Comparison of ENCODE assay signal across 8 cellular contexts in the genomic region with DNA sequence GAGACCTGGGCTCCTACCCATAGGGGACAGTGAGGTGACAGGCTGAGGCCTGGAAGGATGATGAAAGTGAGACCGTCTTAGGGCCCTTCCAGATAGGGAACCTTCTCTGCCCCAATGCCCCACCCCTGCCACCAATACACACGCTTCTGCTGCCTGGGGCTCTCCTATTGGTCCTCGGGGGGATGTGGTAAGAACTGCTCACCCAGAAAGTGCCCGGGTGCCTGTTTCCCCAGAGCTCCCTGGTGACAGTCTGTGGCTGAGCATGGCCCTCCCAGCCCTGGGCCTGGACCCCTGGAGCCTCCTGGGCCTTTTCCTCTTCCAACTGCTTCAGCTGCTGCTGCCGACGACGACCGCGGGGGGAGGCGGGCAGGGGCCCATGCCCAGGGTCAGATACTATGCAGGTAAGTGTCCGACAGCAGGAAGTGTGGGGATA. TPM values are rescaled to one million over a fixed set of nuclear protein-coding genes. Genes with fewer than 3 reads are reported as not detected.
DNase-seq lines count a peak whose midpoint lies in the region; ATAC-seq lines count a peak whose summit lies in the region.

No MANE protein-coding gene starts in this region.

- H3K4me3 Mint-ChIP-seq in activated CD8-positive, alpha-beta memory T cell treated with anti-CD3 and anti-CD28 coated beads, Interleukin-2, amount 10 ng/mL, durations not matched to agents 7 days and 5 days: peak overlapping the region; percentile 70
- peak overlapping the region in 3 of 10 donors; percentile 25 to 82 (median 70) for H3K4me3 Mint-ChIP-seq in naive thymus-derived CD8-positive, alpha-beta T cell

- CTCF ChIA-PET in activated CD8-positive, alpha-beta memory T cell treated with anti-CD3 and anti-CD28 coated beads, Interleukin-2, amount 10 ng/mL, durations not matched to agents 7 days and 5 days (lab: Charles Lee): interaction anchor here (1.2 to 18.3 kb wide), 8 partner anchors 9 to 164 kb away, joined by 3 to 267 read pairs (median 4); no protein-coding TSS in a partner anchor

- H3K27me3 Mint-ChIP-seq in activated CD8-positive, alpha-beta memory T cell treated with anti-CD3 and anti-CD28 coated beads, Interleukin-2, amount 10 ng/mL, durations not matched to agents 7 days and 5 days: no peaks in the 10 kb centered on the region
- H3K27me3 Mint-ChIP-seq in naive thymus-derived CD8-positive, alpha-beta T cell: peaks cover 0 to 2% (median 0%) of the 10 kb centered on the region in 5 donors

- ATAC-seq in activated CD8-positive, alpha-beta memory T cell treated with anti-CD3 and anti-CD28 coated beads, Interleukin-2, amount 10 ng/mL, durations not matched to agents 7 days and 5 days: peak; percentile 92
- peak; percentile 40 for ATAC-seq in HG03045 (IDR thresholded peaks at IDR 0.05; ENCODE audit: unreplicated experiment)
- ATAC-seq in naive thymus-derived CD8-positive, alpha-beta T cell: peak; percentile 48 to 75

- H3K4me1 Mint-ChIP-seq in activated CD8-positive, alpha-beta memory T cell treated with anti-CD3 and anti-CD28 coated beads, Interleukin-2, amount 10 ng/mL, durations not matched to agents 7 days and 5 days: peaks cover 55% of the 10 kb centered on the region
- H3K4me1 Mint-ChIP-seq in naive thymus-derived CD8-positive, alpha-beta T cell: peaks cover 9 to 74% (median 24%) of the 10 kb centered on the region in 4 donors

- POLR2A ChIA-PET in naive thymus-derived CD8-positive, alpha-beta T cell (lab: Charles Lee): no interaction called here

- H3K36me3 Mint-ChIP-seq in activated CD8-positive, alpha-beta memory T cell treated with anti-CD3 and anti-CD28 coated beads, Interleukin-2, amount 10 ng/mL, durations not matched to agents 7 days and 5 days: peaks cover 2% of the 10 kb centered on the region
- no peaks in the 10 kb centered on the region for H3K36me3 Mint-ChIP-seq in naive thymus-derived CD8-positive, alpha-beta T cell

- H3K9me3 Mint-ChIP-seq in activated CD8-positive, alpha-beta memory T cell treated with anti-CD3 and anti-CD28 coated beads, Interleukin-2, amount 10 ng/mL, durations not matched to agents 7 days and 5 days (ENCODE audit: low read depth): no peaks in the 10 kb centered on the region
- H3K9me3 Mint-ChIP-seq in naive thymus-derived CD8-positive, alpha-beta T cell: no peaks in the 10 kb centered on the region

- peak overlapping the region; percentile 83 for H3K27ac Mint-ChIP-seq in activated CD8-positive, alpha-beta memory T cell treated with anti-CD3 and anti-CD28 coated beads, Interleukin-2, amount 10 ng/mL, durations not matched to agents 7 days and 5 days
- H3K27ac Mint-ChIP-seq in naive thymus-derived CD8-positive, alpha-beta T cell: peak overlapping the region in 6 of 10 donors; percentile 3 to 85 (median 66)

- DNase-seq in activated CD8-positive, alpha-beta memory T cell treated with anti-CD3 and anti-CD28 coated beads, Interleukin-2, amount 10 ng/mL, durations not matched to agents 7 days and 5 days: peak; percentile 79
- DNase-seq in activated CD8-positive, alpha-beta memory T cell treated with anti-CD3 and anti-CD28 coated beads, Interleukin-2, amount 50 U/mL, for 4 hours: no peak
- DNase-seq in activated CD4-positive, alpha-beta T cell treated with anti-CD3 and anti-CD28 coated beads, Interleukin-2, amount 50 U/mL, for 48 hours: peak; percentile 65 to 75
- peak in 1 of 10 donors; percentile 38 for DNase-seq in naive thymus-derived CD8-positive, alpha-beta T cell
- DNase-seq in NCI-H446 (lab: John Stamatoyannopoulos, UW) (no peak), NCI-H774 (lab: John Stamatoyannopoulos, UW) (no peak), NCI-H524 (lab: John Stamatoyannopoulos, UW) (no peak)

RNA-seq across cellular contexts. Expression of gene SEMA4A, which starts 0.9 kb away (rescaled TPM):
- 10 to 100 TPM; 14.5 to 30.6 TPM for total RNA-seq in activated CD8-positive, alpha-beta memory T cell treated with anti-CD3 and anti-CD28 coated beads, Interleukin-2, amount 10 ng/mL, durations not matched to agents 7 days and 5 days
- 1 to 10 TPM; 1.2 TPM for total RNA-seq in naive thymus-derived CD8-positive, alpha-beta T cell
- 1 to 10 TPM in 1 of 3 donors, under 1 TPM in 2; 0.16 to 1.4 (median 0.22) TPM for polyA plus RNA-seq in naive thymus-derived CD8-positive, alpha-beta T cell

RNA-seq across cellular contexts. Expression of gene SLC25A44, which starts 39.6 kb away (rescaled TPM):
- total RNA-seq in activated CD8-positive, alpha-beta memory T cell treated with anti-CD3 and anti-CD28 coated beads, Interleukin-2, amount 10 ng/mL, durations not matched to agents 7 days and 5 days: 10 to 100 TPM; 41.4 to 48.4 TPM
- total RNA-seq in naive thymus-derived CD8-positive, alpha-beta T cell: 10 to 100 TPM; 16.8 to 21.4 TPM
- 10 to 100 TPM in 1 of 3 donors, 1 to 10 TPM in 2; 6.0 to 16.4 (median 9.7) TPM for polyA plus RNA-seq in naive thymus-derived CD8-positive, alpha-beta T cell

RNA-seq across cellular contexts. Expression of gene LMNA, which starts 39.8 kb away (rescaled TPM):
- 10 to 100 TPM; 37.3 to 41.9 TPM for total RNA-seq in activated CD8-positive, alpha-beta memory T cell treated with anti-CD3 and anti-CD28 coated beads, Interleukin-2, amount 10 ng/mL, durations not matched to agents 7 days and 5 days
- total RNA-seq in naive thymus-derived CD8-positive, alpha-beta T cell: 1 to 10 TPM; 2.0 to 2.7 TPM
- 1 to 10 TPM in 1 of 3 donors, under 1 TPM in 2; 0.62 to 4.0 (median 0.75) TPM for polyA plus RNA-seq in naive thymus-derived CD8-positive, alpha-beta T cell

RNA-seq across cellular contexts. Expression of gene PMF1, which starts 58.5 kb away (rescaled TPM):
- 10 to 100 TPM; 62.8 to 72.5 TPM for total RNA-seq in activated CD8-positive, alpha-beta memory T cell treated with anti-CD3 and anti-CD28 coated beads, Interleukin-2, amount 10 ng/mL, durations not matched to agents 7 days and 5 days
- total RNA-seq in naive thymus-derived CD8-positive, alpha-beta T cell: 10 to 100 TPM; 49.1 to 54.8 TPM
- 10 to 100 TPM; 70.8 to 79.9 (median 76.5) TPM for polyA plus RNA-seq in naive thymus-derived CD8-positive, alpha-beta T cell

Comparison
In these comparisons a context has a peak if more than half of its experiments do, and no peak if none do; other contexts are left out.
1. DNase-seq: peak in activated CD8-positive, alpha-beta memory T cell treated with anti-CD3 and anti-CD28 coated beads, Interleukin-2, amount 10 ng/mL, durations not matched to agents 7 days and 5 days (single experiment) and activated CD4-positive, alpha-beta T cell treated with anti-CD3 and anti-CD28 coated beads, Interleukin-2, amount 50 U/mL, for 48 hours (2 of 2); none in activated CD8-positive, alpha-beta memory T cell treated with anti-CD3 and anti-CD28 coated beads, Interleukin-2, amount 50 U/mL, for 4 hours (single experiment), NCI-H446 (0 of 2), NCI-H774 (single experiment) and NCI-H524 (0 of 2).
2. ATAC-seq: peak in every context shown above with its lines; median percentile 92 in activated CD8-positive, alpha-beta memory T cell treated with anti-CD3 and anti-CD28 coated beads, Interleukin-2, amount 10 ng/mL, durations not matched to agents 7 days and 5 days; 62 in naive thymus-derived CD8-positive, alpha-beta T cell; 40 in HG03045.
3. RNA of gene SEMA4A, which starts 0.9 kb away (total RNA-seq): 14.5 to 30.6 TPM in activated CD8-positive, alpha-beta memory T cell treated with anti-CD3 and anti-CD28 coated beads, Interleukin-2, amount 10 ng/mL, durations not matched to agents 7 days and 5 days; 1.2 TPM in naive thymus-derived CD8-positive, alpha-beta T cell; every median in the first group is over 4 times any median in the second.
4. RNA of gene LMNA, which starts 39.8 kb away (total RNA-seq): 37.3 to 41.9 TPM in activated CD8-positive, alpha-beta memory T cell treated with anti-CD3 and anti-CD28 coated beads, Interleukin-2, amount 10 ng/mL, durations not matched to agents 7 days and 5 days; 2.0 to 2.7 TPM in naive thymus-derived CD8-positive, alpha-beta T cell; every median in the first group is over 10 times any median in the second.